Comparison of ENCODE assay signal across 2 cellular contexts in the genomic region with DNA sequence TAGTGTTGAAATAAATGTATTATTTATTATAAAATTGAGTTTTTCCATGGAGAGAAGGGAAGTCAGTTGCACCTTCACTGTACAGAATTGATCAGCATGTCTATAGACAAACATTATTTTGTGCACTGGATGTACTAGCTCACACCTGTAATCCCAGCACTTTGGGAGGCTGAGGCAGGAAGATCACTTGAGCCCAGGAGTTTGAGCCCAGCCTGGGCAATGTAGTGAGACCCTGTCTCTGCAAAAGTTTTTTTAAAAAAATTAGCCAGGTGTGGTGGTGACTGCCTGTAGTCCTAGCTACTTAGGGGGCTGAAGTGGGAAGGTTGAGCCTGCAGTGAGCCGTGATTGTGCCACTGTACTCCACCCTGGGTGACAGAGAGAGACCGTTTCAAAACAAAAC.
TF ChIP-seq lines count a peak whose summit lies in the region.

No MANE protein-coding gene starts in this region.

TF ChIP-seq in HCT116, 20 proteins besides CTCF, POLR2A, EP300 and RAD21:
- TF ChIP-seq SRF (IDR thresholded peaks at IDR 0.05; ENCODE audit: low read depth), result no peak
- no peak for TF ChIP-seq POLR2AphosphoS5 (IDR thresholded peaks at IDR 0.05; ENCODE audit: low read depth, low read length)
- TF ChIP-seq, protein P1, sequence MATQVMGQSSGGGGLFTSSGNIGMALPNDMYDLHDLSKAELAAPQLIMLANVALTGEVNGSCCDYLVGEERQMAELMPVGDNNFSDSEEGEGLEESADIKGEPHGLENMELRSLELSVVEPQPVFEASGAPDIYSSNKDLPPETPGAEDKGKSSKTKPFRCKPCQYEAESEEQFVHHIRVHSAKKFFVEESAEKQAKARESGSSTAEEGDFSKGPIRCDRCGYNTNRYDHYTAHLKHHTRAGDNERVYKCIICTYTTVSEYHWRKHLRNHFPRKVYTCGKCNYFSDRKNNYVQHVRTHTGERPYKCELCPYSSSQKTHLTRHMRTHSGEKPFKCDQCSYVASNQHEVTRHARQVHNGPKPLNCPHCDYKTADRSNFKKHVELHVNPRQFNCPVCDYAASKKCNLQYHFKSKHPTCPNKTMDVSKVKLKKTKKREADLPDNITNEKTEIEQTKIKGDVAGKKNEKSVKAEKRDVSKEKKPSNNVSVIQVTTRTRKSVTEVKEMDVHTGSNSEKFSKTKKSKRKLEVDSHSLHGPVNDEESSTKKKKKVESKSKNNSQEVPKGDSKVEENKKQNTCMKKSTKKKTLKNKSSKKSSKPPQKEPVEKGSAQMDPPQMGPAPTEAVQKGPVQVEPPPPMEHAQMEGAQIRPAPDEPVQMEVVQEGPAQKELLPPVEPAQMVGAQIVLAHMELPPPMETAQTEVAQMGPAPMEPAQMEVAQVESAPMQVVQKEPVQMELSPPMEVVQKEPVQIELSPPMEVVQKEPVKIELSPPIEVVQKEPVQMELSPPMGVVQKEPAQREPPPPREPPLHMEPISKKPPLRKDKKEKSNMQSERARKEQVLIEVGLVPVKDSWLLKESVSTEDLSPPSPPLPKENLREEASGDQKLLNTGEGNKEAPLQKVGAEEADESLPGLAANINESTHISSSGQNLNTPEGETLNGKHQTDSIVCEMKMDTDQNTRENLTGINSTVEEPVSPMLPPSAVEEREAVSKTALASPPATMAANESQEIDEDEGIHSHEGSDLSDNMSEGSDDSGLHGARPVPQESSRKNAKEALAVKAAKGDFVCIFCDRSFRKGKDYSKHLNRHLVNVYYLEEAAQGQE (IDR thresholded peaks at IDR 0.05; ENCODE audit: low read depth), result no peak
- no peak for TF ChIP-seq EZH2phosphoT487 (IDR thresholded peaks at IDR 0.05; ENCODE audit: borderline replicate concordance)
- no peak for TF ChIP-seq ZFX (IDR thresholded peaks at IDR 0.05)
- no peak for TF ChIP-seq YY1 (IDR thresholded peaks at IDR 0.05; ENCODE audit: extremely low read depth, insufficient replicate concordance, low read depth, low read length)
- TF ChIP-seq ELF1 (IDR thresholded peaks at IDR 0.05; ENCODE audit: borderline replicate concordance, low read depth), result no peak

TF ChIP-seq in IMR-90, 13 proteins besides CTCF, POLR2A, EP300 and RAD21:
- TF ChIP-seq RCOR1 (IDR thresholded peaks at IDR 0.05; ENCODE audit: insufficient replicate concordance, low read length) (no peak), SMC3 (IDR thresholded peaks at IDR 0.05; ENCODE audit: low read depth, low read length) (no peak), RFX5 (IDR thresholded peaks at IDR 0.05; ENCODE audit: low read depth, low read length) (no peak)
